Comparison of ENCODE assay signal across 13 cellular contexts in the genomic region with DNA sequence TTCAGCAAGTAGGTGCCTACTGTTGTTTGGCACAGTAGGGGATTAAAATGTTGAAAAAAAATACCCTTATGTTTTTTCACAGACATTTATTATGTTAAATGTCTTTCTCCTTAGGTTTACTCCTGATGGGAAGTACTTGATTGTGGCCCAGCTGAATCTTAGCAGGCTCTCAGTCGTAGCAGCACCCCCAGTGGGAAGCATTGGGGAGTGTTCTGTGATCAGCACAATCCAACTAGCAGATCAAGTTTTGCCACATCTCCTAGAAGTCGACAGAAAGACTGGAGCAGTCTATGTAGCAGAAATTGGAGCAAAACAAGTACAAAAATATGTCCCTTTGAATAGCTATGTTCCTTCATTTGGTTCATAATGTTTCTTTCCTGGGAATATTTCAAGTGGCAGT. TPM values are rescaled to one million over a fixed set of nuclear protein-coding genes. Genes with fewer than 3 reads are reported as not detected.
DNase-seq lines count a peak whose midpoint lies in the region; ATAC-seq and TF ChIP-seq lines count a peak whose summit lies in the region.
"Had no signal": no experiment of that assay in that cellular context is flagged by ENCODE, and none has a peak within 500 bp of the region (broad histone marks: within the 10 kb centered on the region; RNA-seq: fewer than 3 reads in every experiment).

No MANE protein-coding gene starts in this region.

- WGBS in smooth muscle cell (ENCODE audit: low lambda C conversion rate), result 38% methylated on average over 2 of the region's 2 CpGs

- H3K4me1 Mint-ChIP-seq in WTC11, result peaks cover 38% of the 10 kb centered on the region

- H3K4me1 ChIP-seq in tibial artery (no peaks in the 10 kb centered on the region), smooth muscle cell (ENCODE audit: low read depth) (no peaks in the 10 kb centered on the region)
- H3K4me1 ChIP-seq: uterus had no signal

- no peaks in the 10 kb centered on the region for H3K9me3 Mint-ChIP-seq in WTC11
- H3K9me3 Mint-ChIP-seq: IgD-negative memory B cell had no signal

- H3K27ac ChIP-seq in AG04450 (ENCODE audit: low read depth, low read length), result no peak overlapping the region
- H3K27ac ChIP-seq in tibial artery, result no peak overlapping the region
- no peak overlapping the region for H3K27ac ChIP-seq in smooth muscle cell (ENCODE audit: low read depth)
- H3K27ac ChIP-seq: BLaER1 treated with 17β-estradiol and CSF1 and Interleukin-3, amounts not matched to agents 10 nM and 100 nM; uterus had no signal

- POLR2A ChIA-PET in AG04450 (lab: Yijun Ruan, JAX), result interaction anchor here (1.0 kb wide), 1 partner anchor 9 kb away, joined by 4 read pairs; a partner anchor contains a TSS
- POLR2A ChIA-PET in WTC11 (lab: Charles Lee), result interaction anchor here (2.4 kb wide), 1 partner anchor 10 kb away, joined by 6 read pairs; a partner anchor contains a TSS

- no peaks in the 10 kb centered on the region for H3K27me3 ChIP-seq in AG04450 (ENCODE audit: control insufficient read depth, insufficient read depth, low read length)
- H3K27me3 ChIP-seq in H7 (ENCODE audit: control insufficient read depth, insufficient read depth, low read length), result no peaks in the 10 kb centered on the region
- H3K27me3 ChIP-seq in tibial artery, result no peaks in the 10 kb centered on the region
- H3K27me3 ChIP-seq in smooth muscle cell (ENCODE audit: low read depth), result no peaks in the 10 kb centered on the region
- H3K27me3 ChIP-seq: BLaER1 treated with 17β-estradiol and CSF1 and Interleukin-3, amounts not matched to agents 10 nM and 100 nM; uterus had no signal

- H3K27ac Mint-ChIP-seq in WTC11, result peak overlapping the region; percentile 41; the same call in 1 of the 2 replicates
- H3K27ac Mint-ChIP-seq: IgD-negative memory B cell had no signal

- no peaks in the 10 kb centered on the region for H3K27me3 Mint-ChIP-seq in WTC11 (ENCODE audit: low read depth)
- H3K27me3 Mint-ChIP-seq: IgD-negative memory B cell had no signal

- peak; percentile 97 for ATAC-seq in WTC11
- ATAC-seq: Panc1 had no signal

- CTCF ChIA-PET in AG04450 (lab: Charles Lee) (interaction anchor here (1.5 to 2.6 kb wide), 4 partner anchors 10 to 569 kb away, joined by 3 to 21 read pairs (median 11); no protein-coding TSS in a partner anchor), WTC11 (lab: Charles Lee) (interaction anchor here (0.8 to 1.7 kb wide), 4 partner anchors 10 to 78 kb away, joined by 3 to 6 read pairs (median 4); a partner anchor contains a TSS)

- no peak overlapping the region for H2AFZ ChIP-seq in smooth muscle cell (ENCODE audit: low read depth)

- H3K79me2 ChIP-seq in smooth muscle cell (ENCODE audit: low read depth), result no peaks in the 10 kb centered on the region

- no peak overlapping the region for H3K4me2 ChIP-seq in smooth muscle cell
- H3K4me2 ChIP-seq: BLaER1 treated with 17β-estradiol and CSF1 and Interleukin-3, amounts not matched to agents 10 nM and 100 nM had no signal

- TF ChIP-seq CTCF in AG04450 (IDR thresholded peaks at IDR 0.05; ENCODE audit: low read depth, low read length), result peak; percentile 19; the same call in 1 of the 2 replicates
- TF ChIP-seq CTCF in WTC11 (IDR thresholded peaks at IDR 0.05), result no peak
- TF ChIP-seq CTCF in tibial artery (IDR thresholded peaks at IDR 0.05), result no peak
- no peak for TF ChIP-seq CTCF in smooth muscle cell (IDR thresholded peaks at IDR 0.05; ENCODE audit: borderline replicate concordance, insufficient read depth, poor library complexity, severe bottlenecking)

- no peaks in the 10 kb centered on the region for H3F3A ChIP-seq in smooth muscle cell (ENCODE audit: low read depth)

- H3K4me3 Mint-ChIP-seq in WTC11, result no peak overlapping the region
- H3K4me3 Mint-ChIP-seq: IgD-negative memory B cell had no signal

- intact Hi-C loops in tibial artery (cut with DNase I; ENCODE audit: low total_unique reads), result no loop called here

- no peaks in the 10 kb centered on the region for H4K20me1 ChIP-seq in smooth muscle cell (ENCODE audit: low read depth)
- H4K20me1 ChIP-seq: BLaER1 treated with 17β-estradiol and CSF1 and Interleukin-3, amounts not matched to agents 10 nM and 100 nM had no signal

- H3K9me3 ChIP-seq in AG04450 (ENCODE audit: control insufficient read depth, insufficient read depth, low read length), result no peaks in the 10 kb centered on the region
- no peaks in the 10 kb centered on the region for H3K9me3 ChIP-seq in tibial artery
- no peaks in the 10 kb centered on the region for H3K9me3 ChIP-seq in smooth muscle cell (replicated peaks; ENCODE audit: low read depth)
- H3K9me3 ChIP-seq: BLaER1 treated with 17β-estradiol and CSF1 and Interleukin-3, amounts not matched to agents 10 nM and 100 nM; uterus had no signal

- H3K36me3 Mint-ChIP-seq in WTC11, result peaks cover 5% of the 10 kb centered on the region

- H3K36me3 ChIP-seq in H7 (replicated peaks; ENCODE audit: control insufficient read depth, insufficient read depth, low read length) (no peaks in the 10 kb centered on the region; the same call in 1 of the 2 replicates), tibial artery (peaks cover 0 to 12% (median 7%) of the 10 kb centered on the region in 3 donors), smooth muscle cell (ENCODE audit: low read depth) (no peaks in the 10 kb centered on the region)
- H3K36me3 ChIP-seq: uterus had no signal

- no peak for DNase-seq in AG04450 (ENCODE audit: low read depth, low spot score)
- DNase-seq in H7, result peak; percentile 71
- peak; percentile 52 for DNase-seq in WTC11 (ENCODE audit: low spot score)
- peak; percentile 83 for DNase-seq in islet precursor cell
- no peak for DNase-seq in tibial artery
- DNase-seq in NCI-H146 (lab: John Stamatoyannopoulos, UW), result no peak
- DNase-seq in smooth muscle cell (lab: John Stamatoyannopoulos, UW; ENCODE audit: unreplicated experiment), result no peak
- DNase-seq in NCI-H446 treated with DMSO at 0.1 percent for 48 hours (lab: John Stamatoyannopoulos, UW), result no peak
- DNase-seq: NCI-H2029 treated with DMSO at 0.1 percent for 48 hours, uterus had no signal

- H3K4me3 ChIP-seq in AG04450 (ENCODE audit: low read depth, low read length) (no peak overlapping the region), H7 (ENCODE audit: insufficient read depth, low read depth, low read length) (no peak overlapping the region), tibial artery (no peak overlapping the region), smooth muscle cell (no peak overlapping the region)
- H3K4me3 ChIP-seq: BLaER1 treated with 17β-estradiol and CSF1 and Interleukin-3, amounts not matched to agents 10 nM and 100 nM; uterus had no signal

- no peak overlapping the region for H3K9ac ChIP-seq in smooth muscle cell (ENCODE audit: low read depth)
- H3K9ac ChIP-seq: BLaER1 treated with 17β-estradiol and CSF1 and Interleukin-3, amounts not matched to agents 10 nM and 100 nM had no signal

TF ChIP-seq in WTC11, 78 proteins besides CTCF, POLR2A, EP300 and RAD21 (continues in another document):
- TF ChIP-seq NFE2L1 (CRISPR knock-in tag; IDR thresholded peaks at IDR 0.05), result no peak
- TF ChIP-seq, protein P1, sequence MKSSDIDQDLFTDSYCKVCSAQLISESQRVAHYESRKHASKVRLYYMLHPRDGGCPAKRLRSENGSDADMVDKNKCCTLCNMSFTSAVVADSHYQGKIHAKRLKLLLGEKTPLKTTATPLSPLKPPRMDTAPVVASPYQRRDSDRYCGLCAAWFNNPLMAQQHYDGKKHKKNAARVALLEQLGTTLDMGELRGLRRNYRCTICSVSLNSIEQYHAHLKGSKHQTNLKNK (CRISPR knock-in tag; IDR thresholded peaks at IDR 0.05), result no peak
- TF ChIP-seq HMGA2 (CRISPR knock-in tag; IDR thresholded peaks at IDR 0.05), result no peak
- TF ChIP-seq NR3C1 (CRISPR knock-in tag; conservative IDR thresholded peaks at IDR 0.05; ENCODE audit: low read depth), result no peak
- TF ChIP-seq, protein P2, sequence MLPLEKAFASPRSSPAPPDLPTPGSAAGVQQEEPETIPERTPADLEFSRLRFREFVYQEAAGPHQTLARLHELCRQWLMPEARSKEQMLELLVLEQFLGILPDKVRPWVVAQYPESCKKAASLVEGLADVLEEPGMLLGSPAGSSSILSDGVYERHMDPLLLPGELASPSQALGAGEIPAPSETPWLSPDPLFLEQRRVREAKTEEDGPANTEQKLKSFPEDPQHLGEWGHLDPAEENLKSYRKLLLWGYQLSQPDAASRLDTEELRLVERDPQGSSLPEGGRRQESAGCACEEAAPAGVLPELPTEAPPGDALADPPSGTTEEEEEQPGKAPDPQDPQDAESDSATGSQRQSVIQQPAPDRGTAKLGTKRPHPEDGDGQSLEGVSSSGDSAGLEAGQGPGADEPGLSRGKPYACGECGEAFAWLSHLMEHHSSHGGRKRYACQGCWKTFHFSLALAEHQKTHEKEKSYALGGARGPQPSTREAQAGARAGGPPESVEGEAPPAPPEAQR (CRISPR knock-in tag; IDR thresholded peaks at IDR 0.05), result no peak
- no peak for TF ChIP-seq ELF4 (CRISPR knock-in tag; IDR thresholded peaks at IDR 0.05; ENCODE audit: low read depth)
- no peak for TF ChIP-seq NFYB (CRISPR knock-in tag; conservative IDR thresholded peaks at IDR 0.05; ENCODE audit: low read depth)

RNA-seq across cellular contexts. Expression of a gene that starts 9.3 kb away (rescaled TPM):
- polyA plus RNA-seq in AG04450 (2011; rRNA removed) (8.0 and 9.9 TPM in 2 replicates), smooth muscle cell (6.2 and 9.2 TPM in 2 replicates)
- polyA minus RNA-seq in AG04450 (2011; rRNA and poly(A)+ RNA removed), result 6.0 and 7.0 TPM in 2 replicates
- 10.8 and 15.0 TPM in 2 replicates for total RNA-seq in H7 (2014; rRNA removed; shearing (Covaris generic))
- total RNA-seq in WTC11 (2021) (17.2 to 19.9 TPM (median 18.8 TPM) in 3 replicates), smooth muscle cell (11.5 and 12.0 TPM in 2 replicates)

RNA-seq across cellular contexts. Expression of a gene that starts 9.7 kb away (rescaled TPM):
- polyA plus RNA-seq in AG04450 (2011; rRNA removed), result 16.7 and 19.4 TPM in 2 replicates
- 10.0 and 14.0 TPM in 2 replicates for polyA minus RNA-seq in AG04450 (2011; rRNA and poly(A)+ RNA removed)
- total RNA-seq in H7 (2014; rRNA removed; shearing (Covaris generic)), result 28.2 and 38.1 TPM in 2 replicates
- total RNA-seq in WTC11 (2021), result 73.6 to 94.6 TPM (median 74.3 TPM) in 3 replicates
- 9.7 and 11.2 TPM in 2 replicates for total RNA-seq in smooth muscle cell
- polyA plus RNA-seq in smooth muscle cell, result 7.6 and 8.6 TPM in 2 replicates

RNA-seq across cellular contexts. Expression of a gene that starts 56.9 kb away (rescaled TPM):
- polyA plus RNA-seq in AG04450 (2011; rRNA removed) (not detected in 2 replicates), smooth muscle cell (not detected in 2 replicates)
- not detected in 2 replicates for polyA minus RNA-seq in AG04450 (2011; rRNA and poly(A)+ RNA removed)
- total RNA-seq in H7 (2014; rRNA removed; shearing (Covaris generic)), result not detected in 2 replicates
- total RNA-seq in WTC11 (2021) (not detected in 3 replicates), smooth muscle cell (not detected in 2 replicates)
- polyA plus RNA-seq: IgD-negative memory B cell had no signal

Comparison
In these comparisons a context has a peak if more than half of its experiments do, and no peak if none do; other contexts are left out.
1. DNase-seq: peak in H7 (single experiment), WTC11 (single experiment) and islet precursor cell (single experiment); none in AG04450 (single experiment), tibial artery (0 of 2), NCI-H146 (single experiment), smooth muscle cell (single experiment) and NCI-H446 treated with DMSO at 0.1 percent for 48 hours (single experiment).